In genomic region chr11:8776209-8776608, GRCh38 we compare ENCODE assay signal across 1 cellular context.
TF ChIP-seq lines count a peak whose summit lies in the region.

No MANE protein-coding gene starts in this region.

TF ChIP-seq in IMR-90, 13 proteins besides CTCF, POLR2A, EP300 and RAD21 (continued from another document):
- TF ChIP-seq USF2 (IDR thresholded peaks at IDR 0.05; ENCODE audit: low read depth, low read length) (no peak), RFX5 (IDR thresholded peaks at IDR 0.05; ENCODE audit: low read depth, low read length) (no peak), BHLHE40 (IDR thresholded peaks at IDR 0.05; ENCODE audit: low read depth, low read length) (no peak), CHD1 (IDR thresholded peaks at IDR 0.05; ENCODE audit: low read depth, low read length) (no peak), NFE2L2 (IDR thresholded peaks at IDR 0.05; ENCODE audit: low read depth, low read length) (no peak)
